In the genomic region with DNA sequence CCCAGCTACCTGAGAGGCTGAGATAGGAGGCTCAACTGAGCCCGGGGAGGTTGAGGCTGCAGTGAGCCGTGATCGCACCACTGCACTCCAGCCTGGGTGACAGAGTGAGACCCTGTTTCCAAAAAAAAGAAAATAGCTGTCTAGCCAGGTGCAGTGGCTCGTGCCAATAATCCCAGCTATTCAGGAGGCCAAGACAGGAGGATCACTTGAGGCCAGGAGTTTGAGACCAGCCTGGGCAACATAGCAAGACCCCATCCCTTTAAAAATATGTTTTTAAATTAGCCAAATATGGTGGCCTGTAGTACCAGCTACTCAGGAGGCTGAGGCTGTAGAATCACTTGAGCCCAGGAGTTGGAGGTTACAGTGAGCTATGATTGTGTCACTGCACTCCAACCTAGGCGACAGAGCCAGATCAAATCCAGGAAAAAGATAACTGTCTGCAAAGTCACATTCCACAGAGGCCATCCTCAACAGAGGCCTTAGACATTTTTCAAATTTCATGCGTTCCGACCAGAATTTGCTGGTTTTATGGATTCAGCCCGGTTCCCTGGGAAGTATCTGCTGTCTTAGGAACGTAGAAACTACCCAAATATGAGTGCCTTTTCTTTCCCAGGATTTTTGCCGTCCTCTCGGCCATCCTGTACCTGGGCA, we compare ENCODE assay signal across 23 cellular contexts. TPM values are rescaled to one million over a fixed set of nuclear protein-coding genes. Genes with fewer than 3 reads are reported as not detected.
DNase-seq lines count a peak whose midpoint lies in the region; ATAC-seq and TF ChIP-seq lines count a peak whose summit lies in the region.
"Had no signal": no experiment of that assay in that cellular context is flagged by ENCODE, and none has a peak within 500 bp of the region (broad histone marks: within the 10 kb centered on the region; RNA-seq: fewer than 3 reads in every experiment).

No MANE protein-coding gene starts in this region.

- no peaks in the 10 kb centered on the region for H3K27me3 ChIP-seq in trophoblast cell (ENCODE audit: insufficient read depth, low read length)
- no peaks in the 10 kb centered on the region for H3K27me3 ChIP-seq in upper lobe of left lung
- no peaks in the 10 kb centered on the region for H3K27me3 ChIP-seq in foreskin keratinocyte
- H3K27me3 ChIP-seq: MG63 had no signal

- H3K27ac Mint-ChIP-seq in WTC11 (no peak overlapping the region), memory B cell (peak overlapping the region; percentile 53)
- H3K27ac Mint-ChIP-seq: CD8-positive, alpha-beta T cell; GM23338; H9; HFFc6 had no signal

- H3K9me3 Mint-ChIP-seq in WTC11 (no peaks in the 10 kb centered on the region), memory B cell (no peaks in the 10 kb centered on the region)
- H3K9me3 Mint-ChIP-seq: CD8-positive, alpha-beta T cell; GM23338; H9; HFFc6 had no signal

- H2BK5ac ChIP-seq in trophoblast cell (ENCODE audit: low read depth, low read length, poor library complexity), result peak overlapping the region; percentile 5

- peak overlapping the region; percentile 17 for H4K8ac ChIP-seq in trophoblast cell (ENCODE audit: low read depth, low read length)

- H2AK5ac ChIP-seq in trophoblast cell (ENCODE audit: low read length), result no peak overlapping the region

- H4K91ac ChIP-seq in trophoblast cell (ENCODE audit: low read depth, low read length), result peak overlapping the region; percentile 70

- ATAC-seq in WTC11, result no peak
- no peak for ATAC-seq in memory B cell (ENCODE audit: low read depth)
- ATAC-seq in upper lobe of left lung (ENCODE audit: low FRiP score in 2 of 2), result no peak
- no peak for ATAC-seq in GM19455 (IDR thresholded peaks at IDR 0.05; ENCODE audit: unreplicated experiment)
- ATAC-seq in foreskin keratinocyte, result no peak
- ATAC-seq: CD8-positive, alpha-beta T cell; GM23338 had no signal

- H3K27ac ChIP-seq in trophoblast cell (ENCODE audit: low read depth, low read length) (peak overlapping the region; percentile 54), upper lobe of left lung (peak overlapping the region; percentile 41 to 68 (median 64)), foreskin keratinocyte (no peak overlapping the region)
- H3K27ac ChIP-seq: PC-9, RWPE1 had no signal

- no peak overlapping the region for H2BK120ac ChIP-seq in trophoblast cell (ENCODE audit: insufficient read depth, low read length, poor library complexity)

- peaks cover 3% of the 10 kb centered on the region for H3K79me2 ChIP-seq in trophoblast cell (ENCODE audit: control insufficient read depth, insufficient read depth, low read length, poor library complexity)

- H3K9me3 ChIP-seq in trophoblast cell (ENCODE audit: insufficient read depth, low read depth, low read length), result peaks cover 1% of the 10 kb centered on the region
- H3K9me3 ChIP-seq in upper lobe of left lung, result no peaks in the 10 kb centered on the region
- H3K9me3 ChIP-seq: Caco-2, MG63 had no signal

- H3K18ac ChIP-seq in trophoblast cell (ENCODE audit: low read length), result no peak overlapping the region

- CTCF ChIA-PET in WTC11 (lab: Charles Lee), result interaction anchor here (0.6 kb wide), 2 partner anchors 18 to 385 kb away, joined by 3 to 4 read pairs; no protein-coding TSS in a partner anchor

- TF ChIP-seq CTCF in WTC11 (IDR thresholded peaks at IDR 0.05), result no peak
- no peak for TF ChIP-seq CTCF in upper lobe of left lung (IDR thresholded peaks at IDR 0.05)
- TF ChIP-seq CTCF in foreskin keratinocyte (conservative IDR thresholded peaks at IDR 0.05), result no peak

- H2AFZ ChIP-seq in trophoblast cell (ENCODE audit: insufficient read depth, low read length, poor library complexity), result peak overlapping the region; percentile 6
- H2AFZ ChIP-seq: GM23338, PC-9 had no signal

- H3K36me3 Mint-ChIP-seq in WTC11 (peaks cover 37% of the 10 kb centered on the region), memory B cell (peaks cover 30% of the 10 kb centered on the region)

- H3K36me3 ChIP-seq in trophoblast cell (ENCODE audit: control insufficient read depth in 1 of 2, insufficient read depth in 2 of 2, low read length in 2 of 2) (peaks cover 59 to 68% of the 10 kb centered on the region in 2 experiments), upper lobe of left lung (peaks cover 19 to 93% (median 78%) of the 10 kb centered on the region in 4 donors)

- TF ChIP-seq EP300 in upper lobe of left lung (IDR thresholded peaks at IDR 0.05), result no peak

- no peak for TF ChIP-seq POLR2A in upper lobe of left lung (IDR thresholded peaks at IDR 0.05)

- H3K79me1 ChIP-seq in trophoblast cell (ENCODE audit: low read length), result peaks cover 10% of the 10 kb centered on the region

- no peak for DNase-seq in WTC11 (ENCODE audit: low spot score)
- no peak for DNase-seq in memory B cell (ENCODE audit: low spot score in 2 of 2)
- peak; percentile 88 to 99 for DNase-seq in trophoblast cell
- no peak for DNase-seq in upper lobe of left lung
- DNase-seq in SW 1271 (lab: John Stamatoyannopoulos, UW), result no peak
- DNase-seq in foreskin keratinocyte, result no peak
- DNase-seq: Caco-2; CD8-positive, alpha-beta T cell; H9; HFFc6; MG63; NCI-H1105 treated with DMSO at 0.1 percent for 48 hours; NCI-H146; NCI-H1930; NCI-H2107; NCI-H526; NCI-H82; NK-92 treated with Interleukin-12 subunit alpha and Interleukin-12 subunit beta, amount 100 ng/mL, for 24 hours; PC-9; SHP77 had no signal

- H3K4me3 ChIP-seq in trophoblast cell (ENCODE audit: low read depth, low read length), result no peak overlapping the region
- no peak overlapping the region for H3K4me3 ChIP-seq in upper lobe of left lung
- H3K4me3 ChIP-seq: GM23338, MG63, PC-9 had no signal

- no peak overlapping the region for H3K4me2 ChIP-seq in trophoblast cell (ENCODE audit: low read length)
- H3K4me2 ChIP-seq: GM23338, PC-9 had no signal

- H3K27me3 Mint-ChIP-seq in WTC11 (ENCODE audit: low read depth) (no peaks in the 10 kb centered on the region), memory B cell (no peaks in the 10 kb centered on the region)

- no peak overlapping the region for H3K23ac ChIP-seq in trophoblast cell (ENCODE audit: low read length)

- H2BK12ac ChIP-seq in trophoblast cell (ENCODE audit: low read length), result peak overlapping the region; percentile 43

- WGBS in trophoblast cell (ENCODE audit: extremely low coverage, insufficient coverage, insufficient read length), result no CpG with 5 or more reads among the region's 11 CpGs
- WGBS in upper lobe of left lung, 2 donors, result 97 to 98% methylated on average over 11 of the region's 11 CpGs

- H4K12ac ChIP-seq in trophoblast cell (ENCODE audit: low read depth, low read length), result no peak overlapping the region

- H3K4me3 Mint-ChIP-seq in WTC11, result no peak overlapping the region
- no peak overlapping the region for H3K4me3 Mint-ChIP-seq in memory B cell
- H3K4me3 Mint-ChIP-seq: CD8-positive, alpha-beta T cell; GM23338; H9; HFFc6 had no signal

- POLR2A ChIA-PET in WTC11 (lab: Charles Lee), result no interaction called here

- H3K4me1 ChIP-seq in trophoblast cell (ENCODE audit: control insufficient read depth in 1 of 2, insufficient read depth in 2 of 2, low read length in 2 of 2) (peaks cover 6 to 18% of the 10 kb centered on the region in 2 experiments), upper lobe of left lung (no peaks in the 10 kb centered on the region), foreskin keratinocyte (no peaks in the 10 kb centered on the region)

- H3K9ac ChIP-seq in trophoblast cell (ENCODE audit: low read length), result no peak overlapping the region

- H3K4me1 Mint-ChIP-seq in WTC11, result peaks cover 15% of the 10 kb centered on the region
- peaks cover 3% of the 10 kb centered on the region for H3K4me1 Mint-ChIP-seq in memory B cell

- no peak overlapping the region for H3K4ac ChIP-seq in trophoblast cell (ENCODE audit: low read depth, low read length)

- peak overlapping the region; percentile 8 for H3K14ac ChIP-seq in trophoblast cell (ENCODE audit: low read length)

TF ChIP-seq in WTC11, 78 proteins besides CTCF, POLR2A, EP300 and RAD21:
- no peak for TF ChIP-seq PRRX2 (CRISPR knock-in tag; IDR thresholded peaks at IDR 0.05)
- no peak for TF ChIP-seq ZNF396 (CRISPR knock-in tag; IDR thresholded peaks at IDR 0.05; ENCODE audit: borderline replicate concordance)
- TF ChIP-seq ZNF121 (CRISPR knock-in tag; IDR thresholded peaks at IDR 0.05), result peak; percentile 87
- no peak for TF ChIP-seq ZNF671 (CRISPR knock-in tag; IDR thresholded peaks at IDR 0.05)

RNA-seq across cellular contexts. Expression of a gene that starts 58.7 kb away (rescaled TPM):
- 13.9 to 15.4 TPM (median 14.2 TPM) in 3 replicates for total RNA-seq in WTC11 (2021)
- 10.3 and 10.4 TPM in 2 replicates for polyA plus RNA-seq in trophoblast cell (2013)
- total RNA-seq in upper lobe of left lung, result 10 to 100 TPM; 21.6 to 49.3 (median 23.9) TPM
- 20.7 and 21.5 TPM in 2 replicates for total RNA-seq in foreskin keratinocyte
- 33.1 and 36.8 TPM in 2 replicates for polyA plus RNA-seq in foreskin keratinocyte

Comparison
In these comparisons a context has a peak if more than half of its experiments do, and no peak if none do; other contexts are left out.
1. DNase-seq: peak in trophoblast cell (2 of 2); none in WTC11 (single experiment), memory B cell (0 of 2), upper lobe of left lung (0 of 2), SW 1271 (0 of 2) and foreskin keratinocyte (0 of 2).